Comparison of ENCODE assay signal across 30 cellular contexts in the genomic region with DNA sequence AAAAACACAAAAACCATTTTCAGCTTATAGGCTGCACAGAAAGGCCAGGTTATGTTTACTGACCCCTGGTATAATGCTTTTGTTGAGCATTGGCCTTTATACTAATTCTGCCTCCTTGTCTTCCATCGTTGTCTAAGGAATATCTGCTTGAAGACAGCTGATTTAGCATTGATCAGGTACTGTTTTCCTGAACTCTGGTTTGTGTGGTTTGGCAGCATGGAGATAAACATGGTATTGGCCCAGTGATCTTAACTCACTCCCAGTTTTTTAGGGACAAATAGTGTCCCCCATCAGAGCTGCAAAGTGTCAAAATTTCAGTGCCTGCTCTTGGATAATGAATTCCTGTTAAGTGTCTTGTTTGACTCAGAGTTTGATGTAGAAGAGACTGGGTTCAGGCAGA.
"Had no signal": no experiment of that assay in that cellular context is flagged by ENCODE, and none has a peak within 500 bp of the region (broad histone marks: within the 10 kb centered on the region; RNA-seq: fewer than 3 reads in every experiment).

No MANE protein-coding gene starts in this region.

- H3K27me3 Mint-ChIP-seq: activated B cell treated with CpG ODN at 0.5 μM for 24 hours; activated CD8-positive, alpha-beta T cell treated with anti-CD3 and anti-CD28 coated beads for 36 hours; activated naive CD8-positive, alpha-beta T cell treated with anti-CD3 and anti-CD28 coated beads, Interleukin-2, amount 10 ng/mL, durations not matched to agents 7 days and 5 days; activated T-helper 17 cell treated with anti-CD3 and anti-CD28 coated beads, Interleukin-2, amount 50 U/mL, for 72 hours; central memory CD8-positive, alpha-beta T cell; dendritic cell treated with granulocyte-macrophage colony-stimulating factor and Interleukin-4, amounts not matched to agents 40 ng/mL and 50 ng/mL, for 4 days; effector memory CD8-positive, alpha-beta T cell had no signal

- H3K4me3 Mint-ChIP-seq: activated B cell treated with CpG ODN at 0.5 μM for 24 hours; activated CD8-positive, alpha-beta T cell treated with anti-CD3 and anti-CD28 coated beads for 36 hours; activated naive CD8-positive, alpha-beta T cell treated with anti-CD3 and anti-CD28 coated beads, Interleukin-2, amount 10 ng/mL, durations not matched to agents 7 days and 5 days; activated T-cell treated with anti-CD3 and anti-CD28 coated beads, Interleukin-2, amount 50 U/mL, for 4 hours; activated T-helper 17 cell treated with anti-CD3 and anti-CD28 coated beads, Interleukin-2, amount 50 U/mL, for 72 hours; central memory CD8-positive, alpha-beta T cell; dendritic cell treated with granulocyte-macrophage colony-stimulating factor and Interleukin-4, amounts not matched to agents 40 ng/mL and 50 ng/mL, for 4 days had no signal

- ATAC-seq: activated CD4-positive, CD25-positive, alpha-beta regulatory T cell treated with anti-CD3 and anti-CD28 coated beads, Interleukin-2, amount 50 U/mL, for 24 hours; activated CD8-positive, alpha-beta T cell treated with anti-CD3 and anti-CD28 coated beads for 36 hours; activated naive CD4-positive, alpha-beta T cell treated with anti-CD3 and anti-CD28 coated beads, Interleukin-2, amount 50 U/mL, for 72 hours; activated T-cell treated with anti-CD3 and anti-CD28 coated beads, Interleukin-2, amount 50 U/mL, for 4 hours; effector memory CD8-positive, alpha-beta T cell; foreskin keratinocyte; gastrocnemius medialis had no signal

- H3K27ac Mint-ChIP-seq: activated B cell treated with CpG ODN at 0.5 μM for 24 hours; activated CD8-positive, alpha-beta T cell treated with anti-CD3 and anti-CD28 coated beads for 36 hours; activated naive CD8-positive, alpha-beta T cell treated with anti-CD3 and anti-CD28 coated beads, Interleukin-2, amount 10 ng/mL, durations not matched to agents 7 days and 5 days; dendritic cell treated with granulocyte-macrophage colony-stimulating factor and Interleukin-4, amounts not matched to agents 40 ng/mL and 50 ng/mL, for 4 days had no signal

- H3K9me3 Mint-ChIP-seq: activated B cell treated with CpG ODN at 0.5 μM for 24 hours; activated CD8-positive, alpha-beta T cell treated with anti-CD3 and anti-CD28 coated beads for 36 hours; activated naive CD4-positive, alpha-beta T cell treated with anti-CD3 and anti-CD28 coated beads, Interleukin-2, amount 50 U/mL, for 72 hours; activated naive CD8-positive, alpha-beta T cell treated with anti-CD3 and anti-CD28 coated beads, Interleukin-2, amount 10 ng/mL, durations not matched to agents 7 days and 5 days; activated T-cell treated with anti-CD3 and anti-CD28 coated beads, Interleukin-2, amount 50 U/mL, for 4 hours; activated T-helper 17 cell treated with anti-CD3 and anti-CD28 coated beads, Interleukin-2, amount 50 U/mL, for 72 hours; central memory CD8-positive, alpha-beta T cell; dendritic cell treated with granulocyte-macrophage colony-stimulating factor and Interleukin-4, amounts not matched to agents 40 ng/mL and 50 ng/mL, for 4 days; effector memory CD8-positive, alpha-beta T cell had no signal

- H3K27me3 ChIP-seq: brain microvascular endothelial cell, dorsolateral prefrontal cortex, esophagus muscularis mucosa, foreskin keratinocyte, gastrocnemius medialis had no signal

- DNase-seq: activated B cell treated with CpG ODN at 0.5 μM for 24 hours; activated CD4-positive, alpha-beta T cell treated with anti-CD3 and anti-CD28 coated beads, Interleukin-2, amount 50 U/mL, for 1 hour; activated CD4-positive, alpha-beta T cell treated with anti-CD3 and anti-CD28 coated beads, Interleukin-2, amount 50 U/mL, for 48 hours; activated CD8-positive, alpha-beta memory T cell treated with anti-CD3 and anti-CD28 coated beads for 24 hours; activated effector memory CD4-positive, alpha-beta T cell treated with Interleukin-2 at 50 U/mL for 16 hours; activated gamma-delta T cell treated with Interleukin-2 at 50 U/mL for 16 hours; activated naive CD4-positive, alpha-beta T cell treated with Interleukin-2 at 50 U/mL for 16 hours; activated naive CD8-positive, alpha-beta T cell treated with anti-CD3 and anti-CD28 coated beads, Interleukin-2, amount 10 ng/mL, durations not matched to agents 7 days and 5 days; activated T-cell treated with anti-CD3 and anti-CD28 coated beads, Interleukin-2, amount 50 U/mL, for 4 hours; amniotic stem cell; anterior cingulate cortex; brain microvascular endothelial cell; dorsolateral prefrontal cortex; effector CD4-positive, alpha-beta T cell; effector memory CD8-positive, alpha-beta T cell; erythroblast; foreskin keratinocyte; gastrocnemius medialis; glutamatergic neuron; T-helper 1 cell; T1000; WERI-Rb-1 had no signal

- H3K4me3 ChIP-seq: coronary artery, dorsolateral prefrontal cortex, esophagus muscularis mucosa, gastrocnemius medialis had no signal

- H3K36me3 ChIP-seq: brain microvascular endothelial cell, esophagus muscularis mucosa, gastrocnemius medialis, WERI-Rb-1 had no signal

- H3K4me1 ChIP-seq: foreskin keratinocyte had no signal

- H3K27ac ChIP-seq: brain microvascular endothelial cell, coronary artery, dorsolateral prefrontal cortex, esophagus muscularis mucosa, foreskin keratinocyte, gastrocnemius medialis, WERI-Rb-1 had no signal

- H3K9me3 ChIP-seq: esophagus muscularis mucosa, gastrocnemius medialis had no signal
